ENCODE assay signal across 8 cellular contexts in genomic region chr2:74194799-74195198, GRCh38.
"Had no signal": no experiment of that assay in that cellular context is flagged by ENCODE, and none has a peak within 500 bp of the region (broad histone marks: within the 10 kb centered on the region; RNA-seq: fewer than 3 reads in every experiment).

No MANE protein-coding gene starts in this region.

- H3K4me3 ChIP-seq: GM23248 had no signal

- H2AFZ ChIP-seq: GM23248 had no signal

- DNase-seq: GM23248, GOT3, H9, HCEC 1CT, IMR-90, KG1 had no signal

- H3K4me3 Mint-ChIP-seq: H9 had no signal

- H3K9ac ChIP-seq: GM23248 had no signal

- H3K27ac ChIP-seq: GM23248, HL-60 had no signal

- H3K27ac Mint-ChIP-seq: H9 had no signal

- FAIRE-seq: H54 had no signal
